Comparison of ENCODE assay signal across 16 cellular contexts in genomic region chr6:46421939-46422338, GRCh38.
A peak's percentile ranks its signal among the peaks of the same experiment; 100 is the strongest.
DNase-seq lines count a peak whose midpoint lies in the region; ATAC-seq and TF ChIP-seq lines count a peak whose summit lies in the region.
"Had no signal": no experiment of that assay in that cellular context is flagged by ENCODE, and none has a peak within 500 bp of the region (broad histone marks: within the 10 kb centered on the region; RNA-seq: fewer than 3 reads in every experiment).

No MANE protein-coding gene starts in this region.

- H3K79me1 ChIP-seq in mesendoderm (ENCODE audit: low read length): no peaks in the 10 kb centered on the region

- no peak overlapping the region for H2BK15ac ChIP-seq in mesendoderm (replicated peaks; ENCODE audit: low read depth)

- no peaks in the 10 kb centered on the region for H3K36me3 ChIP-seq in mesendoderm (ENCODE audit: control insufficient read depth, insufficient read depth, low read length)
- H3K36me3 ChIP-seq in suprapubic skin: no peaks in the 10 kb centered on the region
- H3K36me3 ChIP-seq: MG63 had no signal

- H4K5ac ChIP-seq in mesendoderm (ENCODE audit: low read length): no peak overlapping the region

- no peak overlapping the region for H2AK5ac ChIP-seq in mesendoderm (ENCODE audit: low read length)

- WGBS in mesendoderm (ENCODE audit: extremely low coverage, insufficient coverage, low lambda C conversion rate): no CpG with 5 or more reads among the region's 3 CpGs
- 79% methylated on average over 3 of the region's 3 CpGs for WGBS in suprapubic skin

- intact Hi-C loops in Right ventricle myocardium superior (cut with DNase I): loop anchor here (5.0 kb wide), 1 partner anchor 65 kb away; no protein-coding TSS in a partner anchor
- intact Hi-C loops in Right ventricle myocardium inferior (cut with DNase I): loop anchor here (5.0 kb wide), 1 partner anchor 190 kb away; no protein-coding TSS in a partner anchor

- no peak overlapping the region for H3K4ac ChIP-seq in mesendoderm (ENCODE audit: low read depth, low read length)

- H2BK5ac ChIP-seq in mesendoderm (ENCODE audit: low read length): no peak overlapping the region

- no peak overlapping the region for H2BK120ac ChIP-seq in mesendoderm (ENCODE audit: low read depth, low read length)

- TF ChIP-seq CTCF in coronary artery (IDR thresholded peaks at IDR 0.05): no peak
- TF ChIP-seq CTCF in omental fat pad (IDR thresholded peaks at IDR 0.05): no peak
- no peak for TF ChIP-seq CTCF in suprapubic skin (IDR thresholded peaks at IDR 0.05)

- H3K79me2 ChIP-seq in mesendoderm (ENCODE audit: control insufficient read depth, insufficient read depth, low read length): no peaks in the 10 kb centered on the region

- no peak overlapping the region for H3K9ac ChIP-seq in mesendoderm (ENCODE audit: low read length)

- ATAC-seq in Right ventricle myocardium superior (ENCODE audit: poor library complexity) (peak; percentile 42), Right ventricle myocardium inferior (no peak), omental fat pad (ENCODE audit: low FRiP score) (no peak), HG03045 (IDR thresholded peaks at IDR 0.05; ENCODE audit: unreplicated experiment) (no peak)

- DNase-seq in Right ventricle myocardium superior: no peak
- no peak for DNase-seq in Right ventricle myocardium inferior (ENCODE audit: missing footprints)
- DNase-seq in coronary artery (ENCODE audit: low spot score): no peak
- peak; percentile 59 for DNase-seq in mesendoderm
- no peak for DNase-seq in omental fat pad (ENCODE audit: low spot score)
- no peak for DNase-seq in RKO (ENCODE audit: low spot score)
- no peak for DNase-seq in suprapubic skin (ENCODE audit: low spot score in 2 of 2)
- DNase-seq: C1 segment of cervical spinal cord, DMS153, MG63, NCI-H1092, NCI-H1694, NCI-H226, NCI-H524 treated with DMSO at 0.1 percent for 48 hours had no signal

- no peak overlapping the region for H3K18ac ChIP-seq in mesendoderm (ENCODE audit: low read length)

- no peaks in the 10 kb centered on the region for H3K27me3 ChIP-seq in mesendoderm (ENCODE audit: insufficient read depth, low read length, poor library complexity)
- H3K27me3 ChIP-seq in suprapubic skin: no peaks in the 10 kb centered on the region
- H3K27me3 ChIP-seq: MG63 had no signal

- H3K4me3 ChIP-seq in coronary artery (no peak overlapping the region), mesendoderm (ENCODE audit: low read length) (no peak overlapping the region), suprapubic skin (no peak overlapping the region)
- H3K4me3 ChIP-seq: MG63 had no signal

- H3K56ac ChIP-seq in mesendoderm (ENCODE audit: low read length): no peak overlapping the region

- H3K4me2 ChIP-seq in mesendoderm (ENCODE audit: low read length): no peak overlapping the region

- no peak for TF ChIP-seq EP300 in suprapubic skin (IDR thresholded peaks at IDR 0.05)

- H3K9me3 ChIP-seq in suprapubic skin: no peaks in the 10 kb centered on the region
- H3K9me3 ChIP-seq: MG63 had no signal

- no peak overlapping the region for H4K8ac ChIP-seq in mesendoderm (ENCODE audit: low read depth, low read length)

- H3K27ac ChIP-seq in coronary artery (peak overlapping the region; percentile 48 to 57), mesendoderm (ENCODE audit: low read depth, low read length) (no peak overlapping the region), suprapubic skin (no peak overlapping the region)
- H3K27ac ChIP-seq: RWPE1 had no signal

- no peak overlapping the region for H3K23ac ChIP-seq in mesendoderm (ENCODE audit: low read length)

- H3K4me1 ChIP-seq in mesendoderm (ENCODE audit: control insufficient read depth, low read depth, low read length) (no peaks in the 10 kb centered on the region), suprapubic skin (peaks cover 3% of the 10 kb centered on the region)

- TF ChIP-seq POLR2A in suprapubic skin (IDR thresholded peaks at IDR 0.05): no peak

Comparison
In these comparisons a context has a peak if more than half of its experiments do, and no peak if none do; other contexts are left out.
1. H3K27ac ChIP-seq: peak in coronary artery (2 of 2); none in mesendoderm (single experiment) and suprapubic skin (single experiment).